Comparison of ENCODE assay signal across 15 cellular contexts in genomic region chr1:171457412-171457811, GRCh38. TPM values are rescaled to one million over a fixed set of nuclear protein-coding genes. Genes with fewer than 3 reads are reported as not detected.
A peak's percentile ranks its signal among the peaks of the same experiment; 100 is the strongest.
DNase-seq lines count a peak whose midpoint lies in the region; ATAC-seq and TF ChIP-seq lines count a peak whose summit lies in the region.
"Had no signal": no experiment of that assay in that cellular context is flagged by ENCODE, and none has a peak within 500 bp of the region (broad histone marks: within the 10 kb centered on the region; RNA-seq: fewer than 3 reads in every experiment).

No MANE protein-coding gene starts in this region.

- no peak overlapping the region for H3K4me2 ChIP-seq in neural progenitor cell

- 38 to 53% methylated on average over 2 of the region's 2 CpGs for WGBS in gastroesophageal sphincter (ENCODE audit: low coverage in 1 of 2), 2 donors

- no peaks in the 10 kb centered on the region for H3K36me3 Mint-ChIP-seq in neural progenitor cell

- H3K27me3 ChIP-seq in neural progenitor cell, result no peaks in the 10 kb centered on the region
- no peaks in the 10 kb centered on the region for H3K27me3 ChIP-seq in gastroesophageal sphincter
- H3K27me3 ChIP-seq: Peyer's patch had no signal

- H3K27me3 Mint-ChIP-seq in neural progenitor cell (ENCODE audit: insufficient read depth, low read depth), result no peaks in the 10 kb centered on the region

- no peak overlapping the region for H3K9ac ChIP-seq in neural progenitor cell

- H3K4me3 Mint-ChIP-seq in neural progenitor cell, result no peak overlapping the region
- H3K4me3 Mint-ChIP-seq: CD4-positive, alpha-beta T cell had no signal

- H3K36me3 ChIP-seq in neural progenitor cell (no peaks in the 10 kb centered on the region), gastroesophageal sphincter (no peaks in the 10 kb centered on the region)
- H3K36me3 ChIP-seq: Peyer's patch had no signal

- peaks cover 3% of the 10 kb centered on the region for H3F3A ChIP-seq in neural progenitor cell (ENCODE audit: low read depth)

- H3K4me1 Mint-ChIP-seq in neural progenitor cell, result no peaks in the 10 kb centered on the region

- H3K27ac ChIP-seq in neural progenitor cell (no peak overlapping the region), gastroesophageal sphincter (no peak overlapping the region)
- H3K27ac ChIP-seq: Peyer's patch had no signal

- TF ChIP-seq EP300 in gastroesophageal sphincter (IDR thresholded peaks at IDR 0.05), result no peak

- no peak for ATAC-seq in gastroesophageal sphincter
- ATAC-seq: activated CD4-positive, CD25-positive, alpha-beta regulatory T cell treated with anti-CD3 and anti-CD28 coated beads, Interleukin-2, amount 50 U/mL, for 24 hours had no signal

- H3K79me2 ChIP-seq in neural progenitor cell (ENCODE audit: low read depth), result no peaks in the 10 kb centered on the region

- no peaks in the 10 kb centered on the region for H4K20me1 ChIP-seq in neural progenitor cell (ENCODE audit: low read depth)

- H3K4me1 ChIP-seq in neural progenitor cell (no peaks in the 10 kb centered on the region), gastroesophageal sphincter (peaks cover 0 to 7% (median 0%) of the 10 kb centered on the region in 3 donors)
- H3K4me1 ChIP-seq: Peyer's patch had no signal

- no peak overlapping the region for H3K4me3 ChIP-seq in epithelial cell of esophagus (ENCODE audit: low read length)
- H3K4me3 ChIP-seq in neural progenitor cell, result no peak overlapping the region
- H3K4me3 ChIP-seq in gastroesophageal sphincter, result no peak overlapping the region
- H3K4me3 ChIP-seq: Peyer's patch had no signal

- peak overlapping the region; percentile 3 for H2AFZ ChIP-seq in neural progenitor cell (replicated peaks)

- TF ChIP-seq CTCF in epithelial cell of esophagus (IDR thresholded peaks at IDR 0.05; ENCODE audit: insufficient read depth, low read depth, low read length, missing control alignments) (no peak), neural progenitor cell (IDR thresholded peaks at IDR 0.05) (no peak), gastroesophageal sphincter (IDR thresholded peaks at IDR 0.05) (no peak)

- DNase-seq in EH (ENCODE audit: low read depth) (peak; percentile 15), NCI-H524 (lab: John Stamatoyannopoulos, UW) (peak; percentile 62 to 86), epithelial cell of esophagus (ENCODE audit: low read depth) (peak; percentile 69), neural progenitor cell (ENCODE audit: low spot score) (peak; percentile 4), NCI-H2107 treated with DMSO at 0.1 percent for 48 hours (lab: John Stamatoyannopoulos, UW; ENCODE audit: unreplicated experiment) (no peak), NCI-H2029 (lab: John Stamatoyannopoulos, UW) (no peak)
- DNase-seq: activated CD8-positive, alpha-beta memory T cell treated with anti-CD3 and anti-CD28 coated beads, Interleukin-2, amount 50 U/mL, for 4 hours; activated naive CD4-positive, alpha-beta T cell treated with anti-CD3 and anti-CD28 coated beads, Interleukin-2, amount 50 U/mL, for 16 hours; CD4-positive, alpha-beta T cell; effector memory CD4-positive, alpha-beta T cell; head of caudate nucleus; MM.1S; Peyer's patch had no signal

- H3K9me3 ChIP-seq in neural progenitor cell (ENCODE audit: low read depth) (no peaks in the 10 kb centered on the region), gastroesophageal sphincter (no peaks in the 10 kb centered on the region)
- H3K9me3 ChIP-seq: Peyer's patch had no signal

- TF ChIP-seq POLR2A in gastroesophageal sphincter (IDR thresholded peaks at IDR 0.05), result no peak

- peaks cover 5% of the 10 kb centered on the region for H3K9me3 Mint-ChIP-seq in neural progenitor cell

- H3K27ac Mint-ChIP-seq in neural progenitor cell, result no peak overlapping the region
- H3K27ac Mint-ChIP-seq: CD4-positive, alpha-beta T cell had no signal

RNA-seq across cellular contexts. Expression of gene PRRC2C, which starts 27.9 kb away (rescaled TPM):
- total RNA-seq in neural progenitor cell (ENCODE audit: low replicate concordance), result 89.9 and 90.9 TPM in 2 replicates
- total RNA-seq in gastroesophageal sphincter, result 10 to 100 TPM; 52.0 to 79.2 (median 74.4) TPM

Comparison
In these comparisons a context has a peak if more than half of its experiments do, and no peak if none do; other contexts are left out.
1. DNase-seq: peak in EH (single experiment), NCI-H524 (2 of 2), epithelial cell of esophagus (single experiment) and neural progenitor cell (single experiment); none in NCI-H2107 treated with DMSO at 0.1 percent for 48 hours (single experiment) and NCI-H2029 (single experiment).